Comparison of ENCODE assay signal across 6 cellular contexts in the genomic region with DNA sequence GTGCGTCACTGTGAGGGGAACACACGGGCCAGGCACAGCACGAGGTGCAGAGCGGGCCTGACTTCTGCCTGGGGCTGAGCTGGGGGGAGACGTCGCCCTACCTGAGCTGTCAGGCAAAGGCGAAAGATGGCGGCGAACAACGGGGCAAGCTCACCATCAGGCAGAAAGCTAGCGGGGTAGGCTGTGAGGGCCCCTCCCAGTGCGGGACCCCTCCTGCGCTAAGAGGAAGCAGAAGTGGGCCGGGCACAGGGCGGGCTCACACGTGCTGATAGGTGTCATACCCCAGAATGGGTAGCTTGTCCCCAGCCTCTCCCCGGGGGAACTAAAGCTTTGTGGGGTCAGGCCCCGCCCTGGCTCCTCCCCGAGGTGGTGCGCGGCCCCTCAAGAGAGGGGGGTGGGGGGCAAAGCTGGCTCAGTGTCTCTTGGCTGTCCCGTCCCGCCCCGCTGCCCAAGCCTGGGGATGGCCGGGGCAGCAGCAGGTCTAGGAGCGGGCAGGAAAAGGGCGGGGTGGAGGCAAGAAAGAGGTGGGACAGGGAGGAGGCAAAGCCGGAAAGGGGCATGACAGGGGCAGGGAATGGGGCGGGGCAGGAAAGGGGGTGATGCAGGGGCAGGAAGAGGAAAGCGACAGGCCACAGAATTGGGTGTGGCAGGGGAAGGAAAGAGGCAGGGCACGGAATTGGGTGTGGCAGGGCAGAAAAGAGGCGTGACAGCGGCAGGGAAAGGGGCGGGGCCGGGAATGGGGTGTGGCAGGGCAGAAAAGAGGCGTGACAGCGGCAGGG. TPM values are rescaled to one million over a fixed set of nuclear protein-coding genes. Genes with fewer than 3 reads are reported as not detected.
DNase-seq lines count a peak whose midpoint lies in the region; ATAC-seq lines count a peak whose summit lies in the region.

No MANE protein-coding gene starts in this region.

- peaks cover 14% of the 10 kb centered on the region; the same call in 1 of the 2 replicates for H3F3A ChIP-seq in GM23248 (ENCODE audit: insufficient read depth)

- H2AFZ ChIP-seq in GM23248 = no peak overlapping the region

- no peak overlapping the region for H3K4me3 ChIP-seq in GM23248
- no peak overlapping the region for H3K4me3 ChIP-seq in aorta (ENCODE audit: low read length in 2 of 2)

- H3K9me3 ChIP-seq in GM23248 (ENCODE audit: low read depth) (no peaks in the 10 kb centered on the region), aorta (ENCODE audit: control insufficient read depth, low read length) (no peaks in the 10 kb centered on the region)

- H3K36me3 ChIP-seq in GM23248 (ENCODE audit: low read depth) = peaks cover 6% of the 10 kb centered on the region; the same call in 1 of the 2 replicates
- H3K36me3 ChIP-seq in aorta (ENCODE audit: control insufficient read depth in 1 of 2, insufficient read depth in 2 of 2, low read length in 1 of 2) = peaks cover 0 to 11% of the 10 kb centered on the region in 2 donors

- H3K27ac ChIP-seq in GM23248 = 0 out of 2 replicates have a peak overlapping the region, but pooled peaks have one; percentile 12
- no peak overlapping the region for H3K27ac ChIP-seq in aorta (ENCODE audit: low read depth in 1 of 2, low read length in 2 of 2)

- H3K27me3 ChIP-seq in GM23248 (replicated peaks; ENCODE audit: insufficient read depth) = no peaks in the 10 kb centered on the region
- H3K27me3 ChIP-seq in aorta (ENCODE audit: control insufficient read depth in 1 of 2, insufficient read depth in 2 of 2, low read length in 1 of 2) = no peaks in the 10 kb centered on the region

- peak; percentile 6 to 22 for ATAC-seq in left cardiac atrium
- ATAC-seq in aorta (ENCODE audit: low FRiP score) = no peak
- ATAC-seq in GM21360 (IDR thresholded peaks at IDR 0.05; ENCODE audit: unreplicated experiment) = no peak

- intact Hi-C loops in left cardiac atrium (cut with DNase I) = no loop called here
- intact Hi-C loops in aorta (cut with DNase I) = no loop called here

- in situ Hi-C loops in GM23248 (cut with MboI) = no loop called here

- no peak overlapping the region for H3K9ac ChIP-seq in GM23248

- no peaks in the 10 kb centered on the region for H3K9me2 ChIP-seq in GM23248 (ENCODE audit: insufficient read depth)

- no peaks in the 10 kb centered on the region for H3K4me1 ChIP-seq in GM23248 (ENCODE audit: insufficient read depth)
- no peaks in the 10 kb centered on the region for H3K4me1 ChIP-seq in aorta (ENCODE audit: control insufficient read depth in 1 of 2, insufficient read depth in 2 of 2, low read length in 2 of 2)

- H4K20me1 ChIP-seq in GM23248 (ENCODE audit: insufficient read depth) = no peaks in the 10 kb centered on the region

- 75 to 93% methylated on average over 20 to 37 of the region's 37 CpGs for WGBS in GM23248 (ENCODE audit: low coverage in 1 of 2, low lambda C conversion rate in 2 of 2, missing lambda C conversion rate in 2 of 2), 2 experiments
- WGBS in aorta, 2 donors = 76 to 79% methylated on average over 35 of the region's 37 CpGs

- peaks cover 44% of the 10 kb centered on the region for H3K79me2 ChIP-seq in GM23248 (ENCODE audit: insufficient read depth)

- H3K4me2 ChIP-seq in GM23248 (ENCODE audit: unreplicated experiment) = no peak overlapping the region

- DNase-seq in GM23248 (peak; percentile 31), left cardiac atrium (peak; percentile 82), aorta (peak; percentile 82), globus pallidus (ENCODE audit: low spot score) (no peak)
- peak; percentile 78 to 81 for DNase-seq in activated CD4-positive, alpha-beta T cell treated with anti-CD3 and anti-CD28 coated beads, Interleukin-2, amount 50 U/mL, for 48 hours

RNA-seq across cellular contexts. Expression of a gene that starts 14.7 kb away (rescaled TPM):
- total RNA-seq in GM23248 (2014; rRNA removed; shearing (Covaris generic)) = 17.6 and 21.5 TPM in 2 replicates
- polyA plus RNA-seq in GM23248 (2016; fragmentation: Nextera tagmentation; extraction: Ambion mirVana) (28.8 and 33.4 TPM in 2 replicates), aorta (10 to 100 TPM; 24.3 to 85.0 TPM)
- total RNA-seq in left cardiac atrium (10 to 100 TPM; 30.8 to 32.4 TPM), aorta (10 to 100 TPM; 27.2 to 39.5 TPM)

RNA-seq across cellular contexts. Expression of a gene that starts 28.3 kb away (rescaled TPM):
- 16.4 and 16.6 TPM in 2 replicates for total RNA-seq in GM23248 (2014; rRNA removed; shearing (Covaris generic))
- polyA plus RNA-seq in GM23248 (2016; fragmentation: Nextera tagmentation; extraction: Ambion mirVana) (1.2 and 1.5 TPM in 2 replicates), aorta (10 to 100 TPM in 1 of 2 donors, 1 to 10 TPM in 1; 1.5 to 10.8 TPM)
- total RNA-seq in left cardiac atrium (10 to 100 TPM; 11.7 to 14.5 TPM), aorta (10 to 100 TPM; 10.8 to 16.5 TPM)

RNA-seq across cellular contexts. Expression of a gene that starts 38.0 kb away (rescaled TPM):
- total RNA-seq in GM23248 (2014; rRNA removed; shearing (Covaris generic)) = 0.38 and 1.3 TPM in 2 replicates
- polyA plus RNA-seq in GM23248 (2016; fragmentation: Nextera tagmentation; extraction: Ambion mirVana) (1.3 and 1.7 TPM in 2 replicates), aorta (1 to 10 TPM; 1.8 to 2.0 TPM)
- total RNA-seq in left cardiac atrium (1 to 10 TPM; 2.7 to 3.8 TPM), aorta (1 to 10 TPM in 1 of 2 donors, under 1 TPM in 1; 0.84 to 4.1 TPM)

RNA-seq across cellular contexts. Expression of a gene that starts 39.5 kb away (rescaled TPM):
- 39.0 and 47.1 TPM in 2 replicates for total RNA-seq in GM23248 (2014; rRNA removed; shearing (Covaris generic))
- 54.8 and 59.4 TPM in 2 replicates for polyA plus RNA-seq in GM23248 (2016; fragmentation: Nextera tagmentation; extraction: Ambion mirVana)
- total RNA-seq in left cardiac atrium = 10 to 100 TPM; 38.8 to 43.9 TPM
- total RNA-seq in aorta = 10 to 100 TPM; 50.3 to 59.1 TPM
- polyA plus RNA-seq in aorta = 10 to 100 TPM; 20.9 to 53.3 TPM

RNA-seq across cellular contexts. Expression of a gene that starts 46.5 kb away (rescaled TPM):
- total RNA-seq in GM23248 (2014; rRNA removed; shearing (Covaris generic)) = 68.0 and 70.9 TPM in 2 replicates
- polyA plus RNA-seq in GM23248 (2016; fragmentation: Nextera tagmentation; extraction: Ambion mirVana) (22.4 and 24.9 TPM in 2 replicates), aorta (10 to 100 TPM; 16.2 to 17.2 TPM)
- total RNA-seq in left cardiac atrium (10 to 100 TPM; 41.9 to 53.4 TPM), aorta (10 to 100 TPM; 34.6 to 38.1 TPM)

Comparison
In these comparisons a context has a peak if more than half of its experiments do, and no peak if none do; other contexts are left out.
1. ATAC-seq: peak in left cardiac atrium (2 of 2); none in aorta (single experiment) and GM21360 (single experiment).